In genomic region chr5:151092750-151093149, GRCh38 we compare ENCODE assay signal across 10 cellular contexts. TPM values are rescaled to one million over a fixed set of nuclear protein-coding genes. Genes with fewer than 3 reads are reported as not detected.
A peak's percentile ranks its signal among the peaks of the same experiment; 100 is the strongest.
DNase-seq lines count a peak whose midpoint lies in the region; ATAC-seq and TF ChIP-seq lines count a peak whose summit lies in the region.
"Had no signal": no experiment of that assay in that cellular context is flagged by ENCODE, and none has a peak within 500 bp of the region (broad histone marks: within the 10 kb centered on the region; RNA-seq: fewer than 3 reads in every experiment).

No MANE protein-coding gene starts in this region.

- no peaks in the 10 kb centered on the region for H3K9me2 ChIP-seq in hepatocyte (replicated peaks; ENCODE audit: insufficient read depth)

- no peak overlapping the region for H3K4me3 Mint-ChIP-seq in activated CD8-positive, alpha-beta memory T cell treated with anti-CD3 and anti-CD28 coated beads, Interleukin-2, amount 10 ng/mL, durations not matched to agents 7 days and 5 days

- no peaks in the 10 kb centered on the region for H3K9me3 Mint-ChIP-seq in activated CD8-positive, alpha-beta memory T cell treated with anti-CD3 and anti-CD28 coated beads, Interleukin-2, amount 10 ng/mL, durations not matched to agents 7 days and 5 days (ENCODE audit: low read depth)
- H3K9me3 Mint-ChIP-seq: activated T-cell treated with anti-CD3 and anti-CD28 coated beads, Interleukin-2, amount 50 U/mL, for 72 hours had no signal

- no peaks in the 10 kb centered on the region for H3K79me2 ChIP-seq in hepatocyte

- no peaks in the 10 kb centered on the region for H3K9me3 ChIP-seq in right atrium auricular region
- no peaks in the 10 kb centered on the region for H3K9me3 ChIP-seq in hepatocyte (ENCODE audit: low read depth)
- H3K9me3 ChIP-seq in vagina: no peaks in the 10 kb centered on the region
- no peaks in the 10 kb centered on the region for H3K9me3 ChIP-seq in testis

- CTCF ChIA-PET in activated CD8-positive, alpha-beta memory T cell treated with anti-CD3 and anti-CD28 coated beads, Interleukin-2, amount 10 ng/mL, durations not matched to agents 7 days and 5 days (lab: Charles Lee): interaction anchor here (0.8 to 1.5 kb wide), 4 partner anchors 10 to 41 kb away, joined by 3 to 8 read pairs (median 5); no protein-coding TSS in a partner anchor

- no peak overlapping the region for H3K4me2 ChIP-seq in hepatocyte

- no peak for TF ChIP-seq POLR2A in vagina (IDR thresholded peaks at IDR 0.05)
- no peak for TF ChIP-seq POLR2A in testis (IDR thresholded peaks at IDR 0.05)

- peaks cover 15% of the 10 kb centered on the region for H3K36me3 Mint-ChIP-seq in activated CD8-positive, alpha-beta memory T cell treated with anti-CD3 and anti-CD28 coated beads, Interleukin-2, amount 10 ng/mL, durations not matched to agents 7 days and 5 days

- peak; percentile 14 for ATAC-seq in left ventricle myocardium superior
- no peak for ATAC-seq in activated CD8-positive, alpha-beta memory T cell treated with anti-CD3 and anti-CD28 coated beads, Interleukin-2, amount 10 ng/mL, durations not matched to agents 7 days and 5 days
- ATAC-seq: activated T-cell treated with anti-CD3 and anti-CD28 coated beads, Interleukin-2, amount 50 U/mL, for 72 hours had no signal

- H3K27me3 Mint-ChIP-seq in activated CD8-positive, alpha-beta memory T cell treated with anti-CD3 and anti-CD28 coated beads, Interleukin-2, amount 10 ng/mL, durations not matched to agents 7 days and 5 days: peaks cover 32% of the 10 kb centered on the region

- H3K27ac ChIP-seq in right atrium auricular region: peak overlapping the region in 1 of 2 donors; percentile 53
- peak overlapping the region; percentile 94 for H3K27ac ChIP-seq in hepatocyte
- peak overlapping the region; percentile 6 for H3K27ac ChIP-seq in vagina
- H3K27ac ChIP-seq in testis: no peak overlapping the region

- H3K36me3 ChIP-seq in right atrium auricular region (no peaks in the 10 kb centered on the region), hepatocyte (replicated peaks; ENCODE audit: insufficient read depth, low read depth) (no peaks in the 10 kb centered on the region), vagina (no peaks in the 10 kb centered on the region), testis (ENCODE audit: low read depth, missing control alignments) (no peaks in the 10 kb centered on the region)

- intact Hi-C loops in left ventricle myocardium superior (cut with micrococcal nuclease): no loop called here
- intact Hi-C loops in vagina (cut with DNase I): no loop called here
- intact Hi-C loops in testis (cut with DNase I; ENCODE audit: low total_unique reads): no loop called here

- WGBS in hepatocyte (ENCODE audit: low lambda C conversion rate, missing lambda C conversion rate): 88% methylated on average over 1 of the region's 1 CpG
- 84 to 93% methylated on average over 1 of the region's 1 CpG for WGBS in testis, 2 donors

- no peaks in the 10 kb centered on the region for H4K20me1 ChIP-seq in hepatocyte (ENCODE audit: insufficient read depth, poor library complexity, severe bottlenecking)

- DNase-seq in left ventricle myocardium superior (no peak), right atrium auricular region (ENCODE audit: low spot score) (no peak), SW480 (ENCODE audit: low spot score) (peak; percentile 67), hepatocyte (ENCODE audit: low spot score) (no peak), vagina (ENCODE audit: extremely low spot score in 2 of 2) (no peak), putamen (ENCODE audit: low spot score) (no peak), testis (no peak)
- DNase-seq in activated CD8-positive, alpha-beta memory T cell treated with anti-CD3 and anti-CD28 coated beads, Interleukin-2, amount 10 ng/mL, durations not matched to agents 7 days and 5 days: no peak
- DNase-seq: activated T-cell treated with anti-CD3 and anti-CD28 coated beads, Interleukin-2, amount 50 U/mL, for 72 hours; NCI-H1417 treated with DMSO at 0.1 percent for 48 hours had no signal

- H3K4me3 ChIP-seq in right atrium auricular region: no peak overlapping the region
- no peak overlapping the region for H3K4me3 ChIP-seq in hepatocyte
- no peak overlapping the region for H3K4me3 ChIP-seq in vagina
- H3K4me3 ChIP-seq in testis: no peak overlapping the region

- no peak overlapping the region for H2AFZ ChIP-seq in hepatocyte

- H3K4me1 ChIP-seq in right atrium auricular region (peaks cover 0 to 41% of the 10 kb centered on the region in 2 donors), hepatocyte (ENCODE audit: insufficient read depth) (peaks cover 34% of the 10 kb centered on the region), vagina (peaks cover 43% of the 10 kb centered on the region), testis (peaks cover 28% of the 10 kb centered on the region)

- H3K27me3 ChIP-seq in right atrium auricular region: no peaks in the 10 kb centered on the region
- no peaks in the 10 kb centered on the region for H3K27me3 ChIP-seq in hepatocyte
- no peaks in the 10 kb centered on the region for H3K27me3 ChIP-seq in vagina
- no peaks in the 10 kb centered on the region for H3K27me3 ChIP-seq in testis

- no peak for TF ChIP-seq CTCF in right atrium auricular region (IDR thresholded peaks at IDR 0.05)
- TF ChIP-seq CTCF in hepatocyte (IDR thresholded peaks at IDR 0.05; ENCODE audit: poor library complexity): no peak
- TF ChIP-seq CTCF in vagina (IDR thresholded peaks at IDR 0.05): no peak
- TF ChIP-seq CTCF in testis (IDR thresholded peaks at IDR 0.05): no peak

- no peak overlapping the region for H3K27ac Mint-ChIP-seq in activated CD8-positive, alpha-beta memory T cell treated with anti-CD3 and anti-CD28 coated beads, Interleukin-2, amount 10 ng/mL, durations not matched to agents 7 days and 5 days

- H3K4me1 Mint-ChIP-seq in activated CD8-positive, alpha-beta memory T cell treated with anti-CD3 and anti-CD28 coated beads, Interleukin-2, amount 10 ng/mL, durations not matched to agents 7 days and 5 days: peaks cover 58% of the 10 kb centered on the region

RNA-seq across cellular contexts. Expression of gene TNIP1, which starts 11.9 kb away (rescaled TPM):
- total RNA-seq in left ventricle myocardium superior (137 TPM), right atrium auricular region (10 to 100 TPM; 68.9 to 92.6 TPM), hepatocyte (54.3 and 64.6 TPM in 2 replicates), vagina (92.6 TPM), testis (10 to 100 TPM; 48.4 to 58.3 TPM)
- polyA plus RNA-seq in hepatocyte (48.0 and 57.0 TPM in 2 replicates), testis (ENCODE audit: insufficient read depth, low read depth, low replicate concordance) (43.5 TPM)
- total RNA-seq in activated CD8-positive, alpha-beta memory T cell treated with anti-CD3 and anti-CD28 coated beads, Interleukin-2, amount 10 ng/mL, durations not matched to agents 7 days and 5 days: 100 to 1,000 TPM; 136 to 201 TPM

Comparison
In these comparisons a context has a peak if more than half of its experiments do, and no peak if none do; other contexts are left out.
1. H3K27ac ChIP-seq: peak in hepatocyte (single experiment) and vagina (single experiment); none in testis (0 of 2).